ENCODE assay signal across 10 cellular contexts in genomic region chr5:180618830-180619562, GRCh38. TPM values are rescaled to one million over a fixed set of nuclear protein-coding genes. Genes with fewer than 3 reads are reported as not detected.
DNase-seq lines count a peak whose midpoint lies in the region; ATAC-seq, FAIRE-seq and TF ChIP-seq lines count a peak whose summit lies in the region.
"Had no signal": no experiment of that assay in that cellular context is flagged by ENCODE, and none has a peak within 500 bp of the region (broad histone marks: within the 10 kb centered on the region; RNA-seq: fewer than 3 reads in every experiment).

No MANE protein-coding gene starts in this region.

- H3K36me3 Mint-ChIP-seq in natural killer cell (no peaks in the 10 kb centered on the region), CD14-positive monocyte (no peaks in the 10 kb centered on the region)

- intact Hi-C loops in natural killer cell (cut with micrococcal nuclease) (no loop called here), CD14-positive monocyte (cut with micrococcal nuclease) (no loop called here)

- no peaks in the 10 kb centered on the region for H3K36me3 ChIP-seq in RWPE2 (ENCODE audit: low read depth)
- H3K36me3 ChIP-seq in bronchial epithelial cell (ENCODE audit: control insufficient read depth, insufficient read depth, low read length) = no peaks in the 10 kb centered on the region
- no peaks in the 10 kb centered on the region for H3K36me3 ChIP-seq in effector memory CD4-positive, alpha-beta T cell (ENCODE audit: control insufficient read depth, insufficient read depth, low read length)

- H3K9me3 ChIP-seq in RWPE2 (ENCODE audit: severe bottlenecking) = no peaks in the 10 kb centered on the region
- no peaks in the 10 kb centered on the region for H3K9me3 ChIP-seq in effector memory CD4-positive, alpha-beta T cell (ENCODE audit: control insufficient read depth, low read length)

- H3K27ac Mint-ChIP-seq in natural killer cell (no peak overlapping the region), CD14-positive monocyte (no peak overlapping the region)

- H3K9me3 Mint-ChIP-seq in natural killer cell (no peaks in the 10 kb centered on the region), CD14-positive monocyte (peaks cover 0 to 10% (median 3%) of the 10 kb centered on the region in 7 donors)

- H3K4me3 Mint-ChIP-seq in natural killer cell (no peak overlapping the region), CD14-positive monocyte (no peak overlapping the region)

- H3K4me1 Mint-ChIP-seq in natural killer cell (peaks cover 0 to 4% of the 10 kb centered on the region in 2 donors), CD14-positive monocyte (peaks cover 2% of the 10 kb centered on the region)

- H3K4me3 ChIP-seq in RWPE2 (ENCODE audit: severe bottlenecking) (peak overlapping the region; percentile 36), bronchial epithelial cell (ENCODE audit: low read depth, low read length) (no peak overlapping the region)
- H3K4me3 ChIP-seq in effector memory CD4-positive, alpha-beta T cell (ENCODE audit: insufficient read depth, low read depth, low read length, poor library complexity, severe bottlenecking) = no peak overlapping the region

- DNase-seq in RWPE2 (ENCODE audit: low spot score) (no peak), bronchial epithelial cell (ENCODE audit: low read depth) (no peak), natural killer cell (no peak), DMS79 (lab: John Stamatoyannopoulos, UW) (no peak), CD14-positive monocyte (ENCODE audit: low spot score) (no peak)
- no peak for DNase-seq in effector memory CD4-positive, alpha-beta T cell

- no peak for FAIRE-seq in bronchial epithelial cell (lab: Jason Lieb, UNC)

- TF ChIP-seq CTCF in GM12873 (IDR thresholded peaks at IDR 0.05; ENCODE audit: insufficient read depth, low read depth, low read length, missing control alignments) (peak; percentile 29), RWPE2 (IDR thresholded peaks at IDR 0.05; ENCODE audit: poor library complexity, severe bottlenecking) (peak; percentile 57), bronchial epithelial cell (IDR thresholded peaks at IDR 0.05; ENCODE audit: insufficient read depth, low read length, severe bottlenecking) (peak; percentile 27), natural killer cell (IDR thresholded peaks at IDR 0.05) (no peak), CD14-positive monocyte (IDR thresholded peaks at IDR 0.05) (no peak)

- peaks cover 30% of the 10 kb centered on the region for H3K27me3 ChIP-seq in RWPE2 (ENCODE audit: insufficient read depth, poor library complexity, severe bottlenecking)
- H3K27me3 ChIP-seq in bronchial epithelial cell (ENCODE audit: control insufficient read depth, insufficient read depth, low read length) = no peaks in the 10 kb centered on the region
- no peaks in the 10 kb centered on the region for H3K27me3 ChIP-seq in effector memory CD4-positive, alpha-beta T cell (replicated peaks; ENCODE audit: control insufficient read depth, insufficient read depth, low read length, poor library complexity, severe bottlenecking)

- no peak overlapping the region for H3K27ac ChIP-seq in RWPE2 (ENCODE audit: poor library complexity, severe bottlenecking)
- H3K27ac ChIP-seq in effector memory CD4-positive, alpha-beta T cell (ENCODE audit: insufficient read depth, low read length, poor library complexity, severe bottlenecking) = no peak overlapping the region

- H3K4me1 ChIP-seq in RWPE2 (ENCODE audit: insufficient read depth, poor library complexity, severe bottlenecking) = no peaks in the 10 kb centered on the region
- H3K4me1 ChIP-seq in effector memory CD4-positive, alpha-beta T cell (ENCODE audit: control insufficient read depth, insufficient read depth, low read length, poor library complexity, severe bottlenecking) = no peaks in the 10 kb centered on the region

- H3K27me3 Mint-ChIP-seq in natural killer cell (ENCODE audit: low read depth in 2 of 2) = no peaks in the 10 kb centered on the region
- peaks cover 6 to 12% (median 9%) of the 10 kb centered on the region in 3 donors for H3K27me3 Mint-ChIP-seq in CD14-positive monocyte (ENCODE audit: low read depth in 3 of 3)

- ATAC-seq in RWPE2 (ENCODE audit: low read depth) = peak; percentile 56
- peak in 2 of 3 donors; percentile 41 to 42 for ATAC-seq in natural killer cell
- no peak for ATAC-seq in HG02973 (IDR thresholded peaks at IDR 0.05; ENCODE audit: unreplicated experiment)

RNA-seq across cellular contexts. Expression of gene SCGB3A1, which starts 27.7 kb away (rescaled TPM):
- total RNA-seq in bronchial epithelial cell = not detected in 2 replicates
- total RNA-seq in natural killer cell = not detected
- polyA plus RNA-seq in CD14-positive monocyte = under 1 TPM; 0.49 to 0.59 TPM
- total RNA-seq: liver, M059J had no signal

RNA-seq across cellular contexts. Expression of gene FLT4, which starts 30.4 kb away (rescaled TPM):
- under 0.01 TPM in 1 of 2 replicates, not detected in the other for total RNA-seq in bronchial epithelial cell
- total RNA-seq in natural killer cell = under 1 TPM; 0.68 to 0.92 (median 0.78) TPM
- not detected for polyA plus RNA-seq in CD14-positive monocyte
- total RNA-seq: M059J had no signal

Comparison
In these comparisons a context has a peak if more than half of its experiments do, and no peak if none do; other contexts are left out.
1. CTCF ChIP-seq: peak in GM12873 (single experiment), RWPE2 (single experiment) and bronchial epithelial cell (single experiment); none in natural killer cell (single experiment) and CD14-positive monocyte (single experiment).